ENCODE assay signal across 22 cellular contexts in genomic region chr11:80782135-80782885, GRCh38.
"Had no signal": no experiment of that assay in that cellular context is flagged by ENCODE, and none has a peak within 500 bp of the region (broad histone marks: within the 10 kb centered on the region; RNA-seq: fewer than 3 reads in every experiment).

No MANE protein-coding gene starts in this region.

- H3K36me3 ChIP-seq: cardiac muscle cell, tibial artery, uterus had no signal

- DNase-seq: activated CD4-positive, alpha-beta T cell treated with anti-CD3 and anti-CD28 coated beads, Interleukin-2, amount 10 ng/mL, durations not matched to agents 7 days and 5 days; activated CD8-positive, alpha-beta memory T cell treated with anti-CD3 and anti-CD28 coated beads, Interleukin-2, amount 10 ng/mL, durations not matched to agents 7 days and 5 days; activated CD8-positive, alpha-beta T cell treated with anti-CD3 and anti-CD28 coated beads for 36 hours; activated gamma-delta T cell; activated naive CD4-positive, alpha-beta T cell treated with anti-CD3 and anti-CD28 coated beads, Interleukin-2, amount 50 U/mL, for 16 hours; activated naive CD8-positive, alpha-beta T cell treated with anti-CD3 and anti-CD28 coated beads, Interleukin-2, amount 50 U/mL, for 24 hours; activated T-cell treated with anti-CD3 and anti-CD28 coated beads for 4 hours; cortex of kidney; foreskin keratinocyte; islet precursor cell; left cardiac atrium; nephron progenitor cell; occipital lobe; small intestine; stimulated activated CD4-positive, alpha-beta T cell treated with anti-CD3 and anti-CD28 coated beads, Interleukin-2, amount 100 ng/mL, for 24 hours; stimulated activated naive CD8-positive, alpha-beta T cell treated with anti-CD3 and anti-CD28 coated beads, Interleukin-15, amount 100 ng/mL, for 72 hours; tibial artery; uterus had no signal

- H3K4me3 ChIP-seq: cardiac muscle cell, tibial artery, uterus had no signal

- H3K27me3 ChIP-seq: cardiac muscle cell, foreskin keratinocyte, tibial artery, uterus had no signal

- H3K9me3 ChIP-seq: tibial artery, uterus had no signal

- H3K4me1 ChIP-seq: foreskin keratinocyte, tibial artery, uterus had no signal

- H3K27ac ChIP-seq: cardiac muscle cell, foreskin keratinocyte, tibial artery, uterus had no signal

- ATAC-seq: activated CD4-positive, CD25-positive, alpha-beta regulatory T cell treated with anti-CD3 and anti-CD28 coated beads, Interleukin-2, amount 50 U/mL, for 24 hours; activated CD8-positive, alpha-beta memory T cell treated with anti-CD3 and anti-CD28 coated beads, Interleukin-2, amount 10 ng/mL, durations not matched to agents 7 days and 5 days; activated CD8-positive, alpha-beta T cell treated with anti-CD3 and anti-CD28 coated beads for 36 hours; activated naive CD8-positive, alpha-beta T cell treated with anti-CD3 and anti-CD28 coated beads, Interleukin-2, amount 50 U/mL, for 24 hours; foreskin keratinocyte; left cardiac atrium; sciatic nerve; stimulated activated effector memory CD8-positive, alpha-beta T cell treated with anti-CD3 and anti-CD28 coated beads, Interleukin-12 subunit alpha, Interleukin-12 subunit beta, amount 100 ng/mL, for 72 hours; stimulated activated naive CD8-positive, alpha-beta T cell treated with anti-CD3 and anti-CD28 coated beads, Interleukin-15, amount 100 ng/mL, for 72 hours had no signal
